ENCODE assay signal across 17 cellular contexts in genomic region chr19:5588441-5588840, GRCh38. TPM values are rescaled to one million over a fixed set of nuclear protein-coding genes. Genes with fewer than 3 reads are reported as not detected.
DNase-seq lines count a peak whose midpoint lies in the region; ATAC-seq, FAIRE-seq and TF ChIP-seq lines count a peak whose summit lies in the region.
"Had no signal": no experiment of that assay in that cellular context is flagged by ENCODE, and none has a peak within 500 bp of the region (broad histone marks: within the 10 kb centered on the region; RNA-seq: fewer than 3 reads in every experiment).

No MANE protein-coding gene starts in this region.

- intact Hi-C loops in adrenal gland (cut with DNase I), result loop anchor here in 1 of 2 donors (10.0 kb wide), 1 partner anchor 534 kb away; no protein-coding TSS in a partner anchor
- intact Hi-C loops in spleen (cut with DNase I; ENCODE audit: low total_unique reads), result no loop called here
- intact Hi-C loops in PC-3 (cut with micrococcal nuclease), result no loop called here

- no peak for ATAC-seq in PC-3
- ATAC-seq: left lobe of liver, Panc1 had no signal

- H3K36me3 ChIP-seq in adrenal gland (replicated peaks in 1 of 2) (peaks cover 0 to 74% of the 10 kb centered on the region in 2 donors), spleen (peaks cover 14 to 98% (median 73%) of the 10 kb centered on the region in 6 donors), PC-3 (ENCODE audit: low read depth, low read length) (peaks cover 68% of the 10 kb centered on the region)

- H3K27me3 ChIP-seq in adrenal gland, result no peaks in the 10 kb centered on the region
- H3K27me3 ChIP-seq in spleen (replicated peaks in 1 of 7), result no peaks in the 10 kb centered on the region
- H3K27me3 ChIP-seq in PC-3 (ENCODE audit: low read length), result no peaks in the 10 kb centered on the region
- H3K27me3 ChIP-seq: testis had no signal

- H3K4me3 ChIP-seq in adrenal gland (no peak overlapping the region), spleen (no peak overlapping the region), PC-3 (ENCODE audit: low read length) (no peak overlapping the region)
- H3K4me3 ChIP-seq: testis had no signal

- H3F3A ChIP-seq in PC-3 (ENCODE audit: low read length, unreplicated experiment), result no peaks in the 10 kb centered on the region

- H3K4me2 ChIP-seq in PC-3 (ENCODE audit: low read length), result no peak overlapping the region

- no peaks in the 10 kb centered on the region for H3K9me2 ChIP-seq in PC-3 (replicated peaks; ENCODE audit: low read length)

- no peaks in the 10 kb centered on the region for H3K79me2 ChIP-seq in PC-3 (ENCODE audit: low read length)

- H3K27ac ChIP-seq in adrenal gland (peak overlapping the region in 2 of 5 donors; percentile 25 to 52), spleen (no peak overlapping the region), PC-3 (ENCODE audit: low read length) (no peak overlapping the region)
- H3K27ac ChIP-seq: testis, VCaP had no signal

- no peak overlapping the region for H2AFZ ChIP-seq in PC-3 (ENCODE audit: low read length)

- TF ChIP-seq CTCF in adrenal gland (IDR thresholded peaks at IDR 0.05) (no peak), spleen (IDR thresholded peaks at IDR 0.05 in 8 of 11, conservative IDR thresholded peaks at IDR 0.05 in 3 of 11) (no peak), PC-3 (conservative IDR thresholded peaks at IDR 0.05; ENCODE audit: low read depth, low read length) (no peak)

- POLR2A ChIA-PET in PC-3 (lab: Charles Lee; ENCODE audit: unreplicated experiment), result no interaction called here

- CTCF ChIA-PET in PC-3 (lab: Charles Lee), result no interaction called here

- no TSS peak for BruUV-seq in PC-3 (replicated peaks; lab: Mats Ljungman, UMichigan)

- H3K4me1 ChIP-seq in adrenal gland (replicated peaks in 1 of 2) (peaks cover 0 to 19% of the 10 kb centered on the region in 2 donors), spleen (peaks cover 6 to 24% (median 13%) of the 10 kb centered on the region in 6 donors), PC-3 (ENCODE audit: insufficient read depth, low read length) (no peaks in the 10 kb centered on the region)

- DNase-seq in ELF-1 (ENCODE audit: low read depth, low spot score) (peak; percentile 32), adrenal gland (peak in 6 of 7 donors; percentile 76 to 82 (median 78)), globus pallidus (ENCODE audit: low spot score) (peak; percentile 27), spleen (peak; percentile 15), H54 (ENCODE audit: insufficient read length, low spot score) (no peak), PC-3 (no peak), KG1 (lab: John Stamatoyannopoulos, UW) (no peak)
- DNase-seq: activated CD4-positive, alpha-beta memory T cell treated with anti-CD3 and anti-CD28 coated beads for 36 hours; AML-193; COR-L47; DND-41; IMR-90; testis had no signal

- 51 to 65% (median 61%) methylated on average over 8 to 10 of the region's 10 CpGs for WGBS in adrenal gland, 4 donors
- 91 to 95% (median 92%) methylated on average over 10 of the region's 10 CpGs for WGBS in spleen, 5 donors

- no peak overlapping the region for H3K9ac ChIP-seq in PC-3 (ENCODE audit: low read length)

- 0 out of 2 replicates have a peak, but pooled peaks cover 4% of the 10 kb centered on the region for H4K20me1 ChIP-seq in PC-3 (ENCODE audit: low read length)

- H3K9me3 ChIP-seq in adrenal gland (replicated peaks in 1 of 3), result no peaks in the 10 kb centered on the region
- H3K9me3 ChIP-seq in spleen, result no peaks in the 10 kb centered on the region
- H3K9me3 ChIP-seq in PC-3 (ENCODE audit: low read length), result no peaks in the 10 kb centered on the region
- H3K9me3 ChIP-seq: testis had no signal

- TF ChIP-seq POLR2A in adrenal gland (IDR thresholded peaks at IDR 0.05) (no peak), spleen (IDR thresholded peaks at IDR 0.05) (no peak), H54 (IDR thresholded peaks at IDR 0.05; ENCODE audit: low read depth, low read length) (no peak)

- FAIRE-seq in H54 (lab: Jason Lieb, UNC), result no peak

RNA-seq across cellular contexts. Expression of gene TINCR, which starts 20.7 kb away (rescaled TPM):
- 1 to 10 TPM in 2 of 8 donors, under 1 TPM in 3, not detected in 3; 0.22 to 3.0 (median 0.28) TPM for total RNA-seq in adrenal gland
- polyA plus RNA-seq in adrenal gland, result 1 to 10 TPM in 1 of 3 donors, under 1 TPM in 2; 0.77 to 1.6 (median 0.99) TPM
- total RNA-seq in spleen, result under 1 TPM in 5 of 7 donors, not detected in 2; 0.26 to 0.73 (median 0.27) TPM
- under 1 TPM; 0.05 to 0.10 (median 0.09) TPM for polyA plus RNA-seq in spleen
- total RNA-seq in PC-3 (2014; rRNA removed), result 0.58 and 0.69 TPM in 2 replicates
- total RNA-seq: dermis microvascular lymphatic vessel endothelial cell, IMR-90, left lobe of liver had no signal

RNA-seq across cellular contexts. Expression of gene SAFB2, which starts 34.1 kb away (rescaled TPM):
- total RNA-seq in adrenal gland (100 to 1,000 TPM in 2 of 8 donors, 10 to 100 TPM in 6; 27.1 to 157 (median 62.4) TPM), spleen (100 to 1,000 TPM in 6 of 7 donors, 10 to 100 TPM in 1; 73.4 to 146 (median 117) TPM), PC-3 (2014; rRNA removed) (77.5 and 101 TPM in 2 replicates)
- polyA plus RNA-seq in adrenal gland (100 to 1,000 TPM in 2 of 3 donors, 10 to 100 TPM in 1; 66.9 to 254 (median 165) TPM), spleen (10 to 100 TPM; 34.8 to 90.6 (median 60.1) TPM)

RNA-seq across cellular contexts. Expression of gene SAFB, which starts 34.4 kb away (rescaled TPM):
- total RNA-seq in adrenal gland (100 to 1,000 TPM in 1 of 8 donors, 10 to 100 TPM in 7; 38.8 to 111 (median 55.5) TPM), spleen (100 to 1,000 TPM in 5 of 7 donors, 10 to 100 TPM in 2; 94.5 to 161 (median 112) TPM), PC-3 (2014; rRNA removed) (94.9 and 164 TPM in 2 replicates)
- polyA plus RNA-seq in adrenal gland (100 to 1,000 TPM in 2 of 3 donors, 10 to 100 TPM in 1; 46.4 to 125 (median 111) TPM), spleen (10 to 100 TPM; 41.7 to 70.0 (median 64.8) TPM)

Comparison
In these comparisons a context has a peak if more than half of its experiments do, and no peak if none do; other contexts are left out.
1. DNase-seq: peak in ELF-1 (single experiment), adrenal gland (6 of 7), globus pallidus (single experiment) and spleen (single experiment); none in H54 (single experiment), PC-3 (single experiment) and KG1 (single experiment).